Comparison of ENCODE assay signal across 10 cellular contexts in the genomic region with DNA sequence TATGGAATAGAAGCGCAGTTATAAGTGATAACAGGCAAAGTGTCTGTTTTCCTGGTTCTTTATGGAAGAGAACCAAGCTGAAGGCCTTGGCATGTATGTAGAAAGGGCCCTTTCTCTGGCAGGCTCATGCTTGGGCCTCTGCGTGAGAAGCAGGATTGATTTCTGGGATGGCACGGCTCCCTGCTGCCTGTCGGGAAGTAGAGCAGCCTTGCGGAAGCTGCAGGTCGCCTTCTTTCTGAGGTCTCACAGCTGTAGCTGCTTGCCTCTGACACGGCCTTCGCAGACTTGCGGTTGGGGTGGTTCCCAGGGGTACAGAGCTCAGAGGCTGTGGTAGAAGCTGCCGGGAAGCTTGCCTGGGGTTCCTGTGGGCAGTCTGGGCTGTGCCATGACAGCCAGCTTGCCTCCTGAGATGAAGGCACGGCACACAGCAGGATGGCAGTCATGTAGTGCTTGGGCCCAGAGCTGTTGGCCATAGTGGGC. TPM values are rescaled to one million over a fixed set of nuclear protein-coding genes. Genes with fewer than 3 reads are reported as not detected.
DNase-seq lines count a peak whose midpoint lies in the region; ATAC-seq, FAIRE-seq and TF ChIP-seq lines count a peak whose summit lies in the region.
"Had no signal": no experiment of that assay in that cellular context is flagged by ENCODE, and none has a peak within 500 bp of the region (broad histone marks: within the 10 kb centered on the region; RNA-seq: fewer than 3 reads in every experiment).

No MANE protein-coding gene starts in this region.

- H3K36me3 Mint-ChIP-seq in WTC11 = peaks cover 6% of the 10 kb centered on the region; the same call in 1 of the 2 replicates

- peak overlapping the region; percentile 38; the same call in 1 of the 2 replicates for H3K27ac Mint-ChIP-seq in WTC11
- H3K27ac Mint-ChIP-seq: activated CD4-positive, alpha-beta T cell treated with anti-CD3 and anti-CD28 coated beads, Interleukin-2, amount 10 ng/mL, durations not matched to agents 7 days and 5 days had no signal

- no peak for FAIRE-seq in H54 (lab: Jason Lieb, UNC)

- no peaks in the 10 kb centered on the region for H3K9me3 Mint-ChIP-seq in WTC11
- H3K9me3 Mint-ChIP-seq: activated CD4-positive, alpha-beta T cell treated with anti-CD3 and anti-CD28 coated beads, Interleukin-2, amount 10 ng/mL, durations not matched to agents 7 days and 5 days had no signal

- no peaks in the 10 kb centered on the region for H3K27me3 Mint-ChIP-seq in WTC11 (ENCODE audit: low read depth)
- H3K27me3 Mint-ChIP-seq: activated CD4-positive, alpha-beta T cell treated with anti-CD3 and anti-CD28 coated beads, Interleukin-2, amount 10 ng/mL, durations not matched to agents 7 days and 5 days had no signal

- POLR2A ChIA-PET in WTC11 (lab: Charles Lee) = no interaction called here

- ATAC-seq in WTC11 (no peak), HG03135 (IDR thresholded peaks at IDR 0.05; ENCODE audit: unreplicated experiment) (no peak)

- CTCF ChIA-PET in WTC11 (lab: Charles Lee) = no interaction called here

- TF ChIP-seq CTCF in WTC11 (IDR thresholded peaks at IDR 0.05) = no peak
- TF ChIP-seq CTCF in fibroblast of mammary gland (conservative IDR thresholded peaks at IDR 0.05; ENCODE audit: control insufficient read depth, insufficient read depth, low read depth, low read length) = no peak

- TF ChIP-seq POLR2A in H54 (IDR thresholded peaks at IDR 0.05; ENCODE audit: low read depth, low read length) = no peak

- no peaks in the 10 kb centered on the region for H3K4me1 Mint-ChIP-seq in WTC11

- no peak for DNase-seq in WTC11 (ENCODE audit: low spot score)
- DNase-seq in fibroblast of mammary gland (ENCODE audit: low read depth) = peak; percentile 47
- DNase-seq in mucosa of gallbladder (ENCODE audit: low spot score) = peak; percentile 60
- peak; percentile 74 for DNase-seq in stromal cell of bone marrow (ENCODE audit: low read depth)
- no peak for DNase-seq in HUDEP-2 (lab: John Stamatoyannopoulos, UW; ENCODE audit: unreplicated experiment in 76 of 76)
- DNase-seq in H4 (ENCODE audit: low spot score) = no peak
- DNase-seq in H54 (ENCODE audit: insufficient read length, low spot score) = no peak
- DNase-seq: activated CD4-positive, alpha-beta T cell treated with anti-CD3 and anti-CD28 coated beads, Interleukin-2, amount 10 ng/mL, durations not matched to agents 7 days and 5 days; PC-3 had no signal

- no peak overlapping the region for H3K4me3 ChIP-seq in fibroblast of mammary gland (ENCODE audit: control insufficient read depth, low read depth, low read length)

- H3K4me3 Mint-ChIP-seq in WTC11 = no peak overlapping the region
- H3K4me3 Mint-ChIP-seq: activated CD4-positive, alpha-beta T cell treated with anti-CD3 and anti-CD28 coated beads, Interleukin-2, amount 10 ng/mL, durations not matched to agents 7 days and 5 days had no signal

TF ChIP-seq in WTC11, 78 proteins besides CTCF, POLR2A, EP300 and RAD21:
- TF ChIP-seq ATF1 (CRISPR knock-in tag; IDR thresholded peaks at IDR 0.05) (no peak), SMAD4 (CRISPR knock-in tag; IDR thresholded peaks at IDR 0.05) (no peak), EMX1 (CRISPR knock-in tag; IDR thresholded peaks at IDR 0.05) (no peak), FOXP1 (CRISPR knock-in tag; IDR thresholded peaks at IDR 0.05; ENCODE audit: borderline replicate concordance) (no peak)
- TF ChIP-seq, protein P1, sequence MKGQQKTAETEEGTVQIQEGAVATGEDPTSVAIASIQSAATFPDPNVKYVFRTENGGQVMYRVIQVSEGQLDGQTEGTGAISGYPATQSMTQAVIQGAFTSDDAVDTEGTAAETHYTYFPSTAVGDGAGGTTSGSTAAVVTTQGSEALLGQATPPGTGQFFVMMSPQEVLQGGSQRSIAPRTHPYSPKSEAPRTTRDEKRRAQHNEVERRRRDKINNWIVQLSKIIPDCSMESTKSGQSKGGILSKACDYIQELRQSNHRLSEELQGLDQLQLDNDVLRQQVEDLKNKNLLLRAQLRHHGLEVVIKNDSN (CRISPR knock-in tag; IDR thresholded peaks at IDR 0.05) = no peak
- TF ChIP-seq, protein P2, sequence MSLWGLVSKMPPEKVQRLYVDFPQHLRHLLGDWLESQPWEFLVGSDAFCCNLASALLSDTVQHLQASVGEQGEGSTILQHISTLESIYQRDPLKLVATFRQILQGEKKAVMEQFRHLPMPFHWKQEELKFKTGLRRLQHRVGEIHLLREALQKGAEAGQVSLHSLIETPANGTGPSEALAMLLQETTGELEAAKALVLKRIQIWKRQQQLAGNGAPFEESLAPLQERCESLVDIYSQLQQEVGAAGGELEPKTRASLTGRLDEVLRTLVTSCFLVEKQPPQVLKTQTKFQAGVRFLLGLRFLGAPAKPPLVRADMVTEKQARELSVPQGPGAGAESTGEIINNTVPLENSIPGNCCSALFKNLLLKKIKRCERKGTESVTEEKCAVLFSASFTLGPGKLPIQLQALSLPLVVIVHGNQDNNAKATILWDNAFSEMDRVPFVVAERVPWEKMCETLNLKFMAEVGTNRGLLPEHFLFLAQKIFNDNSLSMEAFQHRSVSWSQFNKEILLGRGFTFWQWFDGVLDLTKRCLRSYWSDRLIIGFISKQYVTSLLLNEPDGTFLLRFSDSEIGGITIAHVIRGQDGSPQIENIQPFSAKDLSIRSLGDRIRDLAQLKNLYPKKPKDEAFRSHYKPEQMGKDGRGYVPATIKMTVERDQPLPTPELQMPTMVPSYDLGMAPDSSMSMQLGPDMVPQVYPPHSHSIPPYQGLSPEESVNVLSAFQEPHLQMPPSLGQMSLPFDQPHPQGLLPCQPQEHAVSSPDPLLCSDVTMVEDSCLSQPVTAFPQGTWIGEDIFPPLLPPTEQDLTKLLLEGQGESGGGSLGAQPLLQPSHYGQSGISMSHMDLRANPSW (CRISPR knock-in tag; conservative IDR thresholded peaks at IDR 0.05; ENCODE audit: low read depth) = no peak
- TF ChIP-seq, protein P3, sequence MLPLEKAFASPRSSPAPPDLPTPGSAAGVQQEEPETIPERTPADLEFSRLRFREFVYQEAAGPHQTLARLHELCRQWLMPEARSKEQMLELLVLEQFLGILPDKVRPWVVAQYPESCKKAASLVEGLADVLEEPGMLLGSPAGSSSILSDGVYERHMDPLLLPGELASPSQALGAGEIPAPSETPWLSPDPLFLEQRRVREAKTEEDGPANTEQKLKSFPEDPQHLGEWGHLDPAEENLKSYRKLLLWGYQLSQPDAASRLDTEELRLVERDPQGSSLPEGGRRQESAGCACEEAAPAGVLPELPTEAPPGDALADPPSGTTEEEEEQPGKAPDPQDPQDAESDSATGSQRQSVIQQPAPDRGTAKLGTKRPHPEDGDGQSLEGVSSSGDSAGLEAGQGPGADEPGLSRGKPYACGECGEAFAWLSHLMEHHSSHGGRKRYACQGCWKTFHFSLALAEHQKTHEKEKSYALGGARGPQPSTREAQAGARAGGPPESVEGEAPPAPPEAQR (CRISPR knock-in tag; IDR thresholded peaks at IDR 0.05) = no peak

RNA-seq across cellular contexts. Expression of a gene that starts 39.4 kb away (rescaled TPM):
- total RNA-seq in WTC11 (2021) = 29.3 to 34.5 TPM (median 29.7 TPM) in 3 replicates
- total RNA-seq in mucosa of gallbladder = 37.0 TPM
- 15.0 and 16.5 TPM in 2 replicates for total RNA-seq in H4 (2014; rRNA removed; shearing (Covaris generic))

RNA-seq across cellular contexts. Expression of a gene that starts 55.7 kb away (rescaled TPM):
- 30.6 to 41.6 TPM (median 36.3 TPM) in 3 replicates for total RNA-seq in WTC11 (2021)
- total RNA-seq in mucosa of gallbladder = 6.2 TPM
- total RNA-seq in H4 (2014; rRNA removed; shearing (Covaris generic)) = 11.5 and 32.8 TPM in 2 replicates

Comparison
In these comparisons a context has a peak if more than half of its experiments do, and no peak if none do; other contexts are left out.
1. DNase-seq: peak in fibroblast of mammary gland (single experiment), mucosa of gallbladder (single experiment) and stromal cell of bone marrow (single experiment); none in WTC11 (single experiment), HUDEP-2 (0 of 76), H4 (single experiment) and H54 (single experiment).